Comparison of ENCODE assay signal across 12 cellular contexts in genomic region chr7:124810605-124811004, GRCh38. TPM values are rescaled to one million over a fixed set of nuclear protein-coding genes. Genes with fewer than 3 reads are reported as not detected.
DNase-seq lines count a peak whose midpoint lies in the region; ATAC-seq lines count a peak whose summit lies in the region.
"Had no signal": no experiment of that assay in that cellular context is flagged by ENCODE, and none has a peak within 500 bp of the region (broad histone marks: within the 10 kb centered on the region; RNA-seq: fewer than 3 reads in every experiment).

No MANE protein-coding gene starts in this region.

- H3K9me3 ChIP-seq in HUES48 (ENCODE audit: control insufficient read depth, insufficient read depth, low read length) (no peaks in the 10 kb centered on the region), T-helper 17 cell (ENCODE audit: control insufficient read depth, low read length, poor library complexity, severe bottlenecking) (no peaks in the 10 kb centered on the region)

- no peak for ATAC-seq in T-helper 17 cell

- no peak overlapping the region for H3K4me3 Mint-ChIP-seq in T-helper 17 cell
- H3K4me3 Mint-ChIP-seq: CD8-positive, alpha-beta memory T cell; IgD-negative memory B cell had no signal

- peaks cover 54% of the 10 kb centered on the region for H3K4me1 ChIP-seq in HUES48 (ENCODE audit: control insufficient read depth, insufficient read depth, low read length)

- H3K27ac ChIP-seq in HUES48 (ENCODE audit: low read depth, low read length) = peak overlapping the region; percentile 62

- H3K4me3 ChIP-seq in HUES48 (ENCODE audit: low read depth, low read length) = no peak overlapping the region

- H3K36me3 Mint-ChIP-seq in T-helper 17 cell (ENCODE audit: low read depth) = no peaks in the 10 kb centered on the region
- H3K36me3 Mint-ChIP-seq: CD8-positive, alpha-beta memory T cell; IgD-negative memory B cell had no signal

- no peaks in the 10 kb centered on the region for H3K27me3 ChIP-seq in HUES48 (ENCODE audit: control insufficient read depth, insufficient read depth, low read length)

- H3K9ac ChIP-seq in HUES48 (ENCODE audit: low read depth, low read length) = peak overlapping the region; percentile 3; the same call in 1 of the 2 replicates

- H3K4me1 Mint-ChIP-seq in T-helper 17 cell = no peaks in the 10 kb centered on the region
- H3K4me1 Mint-ChIP-seq: CD8-positive, alpha-beta memory T cell; IgD-negative memory B cell had no signal

- DNase-seq in foreskin melanocyte (peak; percentile 59), midbrain (lab: John Stamatoyannopoulos, UW) (peak; percentile 41), retina (peak; percentile 28), COR-L47 (lab: John Stamatoyannopoulos, UW) (no peak), NOMO-1 (lab: John Stamatoyannopoulos, UW; ENCODE audit: unreplicated experiment in 2 of 2) (no peak), DMS114 treated with DMSO at 0.1 percent for 48 hours (lab: John Stamatoyannopoulos, UW; ENCODE audit: unreplicated experiment) (no peak), T-helper 17 cell (no peak)
- DNase-seq: CD8-positive, alpha-beta memory T cell; H7; KG1 had no signal

- peaks cover 21% of the 10 kb centered on the region for H3K27me3 Mint-ChIP-seq in T-helper 17 cell

- H3K27ac Mint-ChIP-seq in T-helper 17 cell = no peak overlapping the region
- H3K27ac Mint-ChIP-seq: CD8-positive, alpha-beta memory T cell; IgD-negative memory B cell had no signal

- H3K36me3 ChIP-seq in HUES48 (ENCODE audit: control insufficient read depth, insufficient read depth, low read length) = no peaks in the 10 kb centered on the region

RNA-seq across cellular contexts. Expression of gene GPR37, which starts 45.0 kb away (rescaled TPM):
- not detected for total RNA-seq in T-helper 17 cell
- total RNA-seq: CD8-positive, alpha-beta memory T cell had no signal

Comparison
In these comparisons a context has a peak if more than half of its experiments do, and no peak if none do; other contexts are left out.
1. DNase-seq: peak in foreskin melanocyte (single experiment), midbrain (single experiment) and retina (single experiment); none in COR-L47 (single experiment), NOMO-1 (0 of 2), DMS114 treated with DMSO at 0.1 percent for 48 hours (single experiment) and T-helper 17 cell (0 of 3).